1 cellular context compared by ENCODE assay signal in genomic region chr11:78020248-78020647, GRCh38.
TF ChIP-seq lines count a peak whose summit lies in the region.

No MANE protein-coding gene starts in this region.

TF ChIP-seq in A549, 52 proteins besides CTCF, POLR2A, EP300 and RAD21 (continued from another document):
- TF ChIP-seq ZFP36 (IDR thresholded peaks at IDR 0.05; ENCODE audit: borderline replicate concordance, partially characterized antibody) = no peak
- no peak for TF ChIP-seq E2F6 (IDR thresholded peaks at IDR 0.05; ENCODE audit: borderline replicate concordance, low read depth)
- TF ChIP-seq, protein P1, sequence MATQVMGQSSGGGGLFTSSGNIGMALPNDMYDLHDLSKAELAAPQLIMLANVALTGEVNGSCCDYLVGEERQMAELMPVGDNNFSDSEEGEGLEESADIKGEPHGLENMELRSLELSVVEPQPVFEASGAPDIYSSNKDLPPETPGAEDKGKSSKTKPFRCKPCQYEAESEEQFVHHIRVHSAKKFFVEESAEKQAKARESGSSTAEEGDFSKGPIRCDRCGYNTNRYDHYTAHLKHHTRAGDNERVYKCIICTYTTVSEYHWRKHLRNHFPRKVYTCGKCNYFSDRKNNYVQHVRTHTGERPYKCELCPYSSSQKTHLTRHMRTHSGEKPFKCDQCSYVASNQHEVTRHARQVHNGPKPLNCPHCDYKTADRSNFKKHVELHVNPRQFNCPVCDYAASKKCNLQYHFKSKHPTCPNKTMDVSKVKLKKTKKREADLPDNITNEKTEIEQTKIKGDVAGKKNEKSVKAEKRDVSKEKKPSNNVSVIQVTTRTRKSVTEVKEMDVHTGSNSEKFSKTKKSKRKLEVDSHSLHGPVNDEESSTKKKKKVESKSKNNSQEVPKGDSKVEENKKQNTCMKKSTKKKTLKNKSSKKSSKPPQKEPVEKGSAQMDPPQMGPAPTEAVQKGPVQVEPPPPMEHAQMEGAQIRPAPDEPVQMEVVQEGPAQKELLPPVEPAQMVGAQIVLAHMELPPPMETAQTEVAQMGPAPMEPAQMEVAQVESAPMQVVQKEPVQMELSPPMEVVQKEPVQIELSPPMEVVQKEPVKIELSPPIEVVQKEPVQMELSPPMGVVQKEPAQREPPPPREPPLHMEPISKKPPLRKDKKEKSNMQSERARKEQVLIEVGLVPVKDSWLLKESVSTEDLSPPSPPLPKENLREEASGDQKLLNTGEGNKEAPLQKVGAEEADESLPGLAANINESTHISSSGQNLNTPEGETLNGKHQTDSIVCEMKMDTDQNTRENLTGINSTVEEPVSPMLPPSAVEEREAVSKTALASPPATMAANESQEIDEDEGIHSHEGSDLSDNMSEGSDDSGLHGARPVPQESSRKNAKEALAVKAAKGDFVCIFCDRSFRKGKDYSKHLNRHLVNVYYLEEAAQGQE (IDR thresholded peaks at IDR 0.05) = no peak
